8 cellular contexts compared by ENCODE assay signal in the genomic region with DNA sequence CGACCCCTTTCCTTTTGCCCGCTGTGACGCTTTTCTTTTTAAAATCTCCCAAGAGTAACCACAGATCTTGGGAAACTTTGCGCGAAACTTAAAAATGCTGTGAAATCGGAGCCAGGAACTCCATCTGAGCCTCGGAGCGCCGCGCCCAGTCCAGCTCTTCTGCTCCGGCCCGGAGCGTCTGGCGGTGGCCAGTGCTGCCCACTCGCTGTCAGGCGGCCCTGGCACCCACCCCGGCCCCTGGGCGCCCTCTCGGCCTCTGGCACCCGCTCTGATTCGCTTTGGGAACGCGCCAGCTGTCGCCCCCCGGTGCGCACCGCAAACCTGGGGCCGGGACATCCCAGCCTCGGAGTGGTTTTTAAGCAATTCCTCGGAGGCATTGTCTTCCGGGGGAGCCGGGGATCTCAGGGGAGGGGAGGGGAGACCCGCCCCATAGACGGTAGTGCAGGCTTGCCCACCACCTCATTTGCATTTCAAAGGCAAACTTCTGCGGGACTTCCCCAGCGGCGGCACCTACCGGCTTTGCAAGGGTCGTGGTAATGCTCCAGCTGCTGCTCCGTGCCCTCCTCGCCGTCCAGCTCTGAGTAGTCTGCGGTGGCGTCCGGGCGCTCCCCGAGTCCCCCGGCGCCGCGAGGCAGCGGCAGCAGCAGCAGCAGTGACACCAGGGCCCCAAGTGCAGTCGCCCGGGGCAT. TPM values are rescaled to one million over a fixed set of nuclear protein-coding genes. Genes with fewer than 3 reads are reported as not detected.
DNase-seq lines count a peak whose midpoint lies in the region; ATAC-seq and TF ChIP-seq lines count a peak whose summit lies in the region.

No MANE protein-coding gene starts in this region.

- CTCF ChIA-PET in activated CD8-positive, alpha-beta memory T cell treated with anti-CD3 and anti-CD28 coated beads, Interleukin-2, amount 10 ng/mL, durations not matched to agents 7 days and 5 days (lab: Charles Lee): interaction anchor here (0.5 to 3.0 kb wide), 21 partner anchors 9 to 908 kb away, joined by 3 to 15 read pairs (median 4); no protein-coding TSS in a partner anchor
- CTCF ChIA-PET in activated CD4-positive, alpha-beta memory T cell treated with anti-CD3 and anti-CD28 coated beads for 36 hours (lab: Charles Lee): interaction anchor here (0.9 to 2.6 kb wide), 13 partner anchors 10 to 143 kb away, joined by 3 to 18 read pairs (median 4); no protein-coding TSS in a partner anchor

- H3K9me3 ChIP-seq in neutrophil: no peaks in the 10 kb centered on the region

- no peak for TF ChIP-seq CTCF in neutrophil (IDR thresholded peaks at IDR 0.05)

- no peaks in the 10 kb centered on the region for H3K36me3 Mint-ChIP-seq in activated CD8-positive, alpha-beta memory T cell treated with anti-CD3 and anti-CD28 coated beads, Interleukin-2, amount 10 ng/mL, durations not matched to agents 7 days and 5 days
- H3K36me3 Mint-ChIP-seq in activated CD4-positive, alpha-beta memory T cell treated with anti-CD3 and anti-CD28 coated beads for 36 hours: no peaks in the 10 kb centered on the region

- no peak overlapping the region for H3K27ac ChIP-seq in neutrophil

- intact Hi-C loops in activated CD4-positive, alpha-beta memory T cell treated with anti-CD3 and anti-CD28 coated beads for 36 hours (cut with micrococcal nuclease): loop anchor here (5.0 kb wide), 1 partner anchor 209 kb away; the partner anchor contains the start of gene PIK3AP1

- H3K4me1 ChIP-seq in neutrophil (ENCODE audit: control insufficient read depth in 1 of 2, insufficient read depth in 1 of 2, low read depth in 1 of 2, low read length in 1 of 2): peaks cover 21 to 22% of the 10 kb centered on the region in 2 experiments

- ATAC-seq in activated CD8-positive, alpha-beta memory T cell treated with anti-CD3 and anti-CD28 coated beads, Interleukin-2, amount 10 ng/mL, durations not matched to agents 7 days and 5 days: peak; percentile 63
- ATAC-seq in HG03045 (IDR thresholded peaks at IDR 0.05; ENCODE audit: unreplicated experiment): peak; percentile 45

- POLR2A ChIA-PET in activated CD4-positive, alpha-beta memory T cell treated with anti-CD3 and anti-CD28 coated beads for 36 hours (lab: Charles Lee): interaction anchor here (0.5 kb wide), 1 partner anchor 54 kb away, joined by 5 read pairs; no protein-coding TSS in a partner anchor

- H3K27me3 ChIP-seq in neutrophil: peaks cover 94% of the 10 kb centered on the region

- DNase-seq in activated CD8-positive, alpha-beta memory T cell treated with anti-CD3 and anti-CD28 coated beads, Interleukin-2, amount 10 ng/mL, durations not matched to agents 7 days and 5 days: no peak
- no peak for DNase-seq in activated CD8-positive, alpha-beta memory T cell treated with anti-CD3 and anti-CD28 coated beads for 24 hours
- peak; percentile 56 for DNase-seq in activated CD4-positive, alpha-beta memory T cell treated with anti-CD3 and anti-CD28 coated beads for 36 hours
- DNase-seq in fibroblast of peridontal ligament (ENCODE audit: extremely low read depth): peak; percentile 39
- no peak for DNase-seq in NCI-H2171 (lab: John Stamatoyannopoulos, UW)
- DNase-seq in RKO (ENCODE audit: low spot score): no peak

- no peaks in the 10 kb centered on the region for H3K9me3 Mint-ChIP-seq in activated CD8-positive, alpha-beta memory T cell treated with anti-CD3 and anti-CD28 coated beads, Interleukin-2, amount 10 ng/mL, durations not matched to agents 7 days and 5 days (ENCODE audit: low read depth)
- no peaks in the 10 kb centered on the region for H3K9me3 Mint-ChIP-seq in activated CD4-positive, alpha-beta memory T cell treated with anti-CD3 and anti-CD28 coated beads for 36 hours

- H3K27ac Mint-ChIP-seq in activated CD8-positive, alpha-beta memory T cell treated with anti-CD3 and anti-CD28 coated beads, Interleukin-2, amount 10 ng/mL, durations not matched to agents 7 days and 5 days: no peak overlapping the region
- H3K27ac Mint-ChIP-seq in activated CD4-positive, alpha-beta memory T cell treated with anti-CD3 and anti-CD28 coated beads for 36 hours: no peak overlapping the region

- H3K4me1 Mint-ChIP-seq in activated CD8-positive, alpha-beta memory T cell treated with anti-CD3 and anti-CD28 coated beads, Interleukin-2, amount 10 ng/mL, durations not matched to agents 7 days and 5 days: peaks cover 18% of the 10 kb centered on the region
- peaks cover 20% of the 10 kb centered on the region for H3K4me1 Mint-ChIP-seq in activated CD4-positive, alpha-beta memory T cell treated with anti-CD3 and anti-CD28 coated beads for 36 hours (ENCODE audit: low read depth)

- peak overlapping the region; percentile 21 to 53 for H3K4me3 ChIP-seq in neutrophil (ENCODE audit: low read depth in 1 of 2, low read length in 1 of 2)

- H3K36me3 ChIP-seq in neutrophil: no peaks in the 10 kb centered on the region

- peak overlapping the region; percentile 60 for H3K4me3 Mint-ChIP-seq in activated CD8-positive, alpha-beta memory T cell treated with anti-CD3 and anti-CD28 coated beads, Interleukin-2, amount 10 ng/mL, durations not matched to agents 7 days and 5 days
- peak overlapping the region; percentile 57 for H3K4me3 Mint-ChIP-seq in activated CD4-positive, alpha-beta memory T cell treated with anti-CD3 and anti-CD28 coated beads for 36 hours

- peaks cover 62% of the 10 kb centered on the region for H3K27me3 Mint-ChIP-seq in activated CD8-positive, alpha-beta memory T cell treated with anti-CD3 and anti-CD28 coated beads, Interleukin-2, amount 10 ng/mL, durations not matched to agents 7 days and 5 days
- H3K27me3 Mint-ChIP-seq in activated CD4-positive, alpha-beta memory T cell treated with anti-CD3 and anti-CD28 coated beads for 36 hours: peaks cover 25% of the 10 kb centered on the region

RNA-seq across cellular contexts. Expression of gene TLL2, which starts 0.6 kb away (rescaled TPM):
- not detected for total RNA-seq in activated CD8-positive, alpha-beta memory T cell treated with anti-CD3 and anti-CD28 coated beads, Interleukin-2, amount 10 ng/mL, durations not matched to agents 7 days and 5 days
- total RNA-seq in activated CD4-positive, alpha-beta memory T cell treated with anti-CD3 and anti-CD28 coated beads for 36 hours: under 1 TPM in 1 of 2 experiments, not detected in 1; 0.05 TPM

Comparison
In these comparisons a context has a peak if more than half of its experiments do, and no peak if none do; other contexts are left out.
1. DNase-seq: peak in activated CD4-positive, alpha-beta memory T cell treated with anti-CD3 and anti-CD28 coated beads for 36 hours (single experiment) and fibroblast of peridontal ligament (single experiment); none in activated CD8-positive, alpha-beta memory T cell treated with anti-CD3 and anti-CD28 coated beads, Interleukin-2, amount 10 ng/mL, durations not matched to agents 7 days and 5 days (single experiment), activated CD8-positive, alpha-beta memory T cell treated with anti-CD3 and anti-CD28 coated beads for 24 hours (single experiment), NCI-H2171 (single experiment) and RKO (single experiment).